In genomic region chr2:36451512-36451911, GRCh38 we compare ENCODE assay signal across 11 cellular contexts.
DNase-seq lines count a peak whose midpoint lies in the region; ATAC-seq, FAIRE-seq and TF ChIP-seq lines count a peak whose summit lies in the region.
"Had no signal": no experiment of that assay in that cellular context is flagged by ENCODE, and none has a peak within 500 bp of the region (broad histone marks: within the 10 kb centered on the region; RNA-seq: fewer than 3 reads in every experiment).

No MANE protein-coding gene starts in this region.

- DNase-seq in NCI-H82 (lab: John Stamatoyannopoulos, UW), result peak; percentile 44
- no peak for DNase-seq in NCI-H82 treated with DMSO at 0.1 percent for 48 hours (lab: John Stamatoyannopoulos, UW; ENCODE audit: unreplicated experiment)
- no peak for DNase-seq in mammary epithelial cell
- DNase-seq in keratinocyte (ENCODE audit: low read depth, low spot score), result no peak
- DNase-seq in vagina (ENCODE audit: extremely low spot score in 2 of 2), result no peak
- DNase-seq in MM.1S, result no peak
- no peak for DNase-seq in activated CD8-positive, alpha-beta T cell treated with anti-CD3 and anti-CD28 coated beads, Interleukin-2, amount 10 ng/mL, durations not matched to agents 7 days and 5 days
- DNase-seq in activated CD8-positive, alpha-beta memory T cell treated with anti-CD3 and anti-CD28 coated beads, Interleukin-2, amount 10 ng/mL, durations not matched to agents 7 days and 5 days, result no peak
- DNase-seq: amygdala, NCI-H510A had no signal

- no peaks in the 10 kb centered on the region for H3K9me2 ChIP-seq in MM.1S (replicated peaks; ENCODE audit: insufficient read depth, low read length)

- no peaks in the 10 kb centered on the region for H3K36me3 Mint-ChIP-seq in activated CD8-positive, alpha-beta T cell treated with anti-CD3 and anti-CD28 coated beads, Interleukin-2, amount 10 ng/mL, durations not matched to agents 7 days and 5 days (ENCODE audit: low read depth)
- no peaks in the 10 kb centered on the region for H3K36me3 Mint-ChIP-seq in activated CD8-positive, alpha-beta memory T cell treated with anti-CD3 and anti-CD28 coated beads, Interleukin-2, amount 10 ng/mL, durations not matched to agents 7 days and 5 days

- H3K9me3 Mint-ChIP-seq in activated CD8-positive, alpha-beta T cell treated with anti-CD3 and anti-CD28 coated beads, Interleukin-2, amount 10 ng/mL, durations not matched to agents 7 days and 5 days (ENCODE audit: insufficient read depth), result no peaks in the 10 kb centered on the region
- no peaks in the 10 kb centered on the region for H3K9me3 Mint-ChIP-seq in activated CD8-positive, alpha-beta memory T cell treated with anti-CD3 and anti-CD28 coated beads, Interleukin-2, amount 10 ng/mL, durations not matched to agents 7 days and 5 days (ENCODE audit: low read depth)

- FAIRE-seq in keratinocyte (lab: Jason Lieb, UNC), result no peak
- FAIRE-seq: A204.1 had no signal

- H3F3A ChIP-seq in MM.1S (ENCODE audit: insufficient read depth, low read length), result no peaks in the 10 kb centered on the region

- TF ChIP-seq CTCF in mammary epithelial cell (conservative IDR thresholded peaks at IDR 0.05 in 1 of 2, IDR thresholded peaks at IDR 0.05 in 1 of 2; ENCODE audit: extremely low read depth in 1 of 2, insufficient read depth in 1 of 2, low read depth in 1 of 2, low read length in 2 of 2), result no peak
- TF ChIP-seq CTCF in keratinocyte (optimal IDR thresholded peaks at IDR 0.05 in 1 of 3, IDR thresholded peaks at IDR 0.05 in 1 of 3, conservative IDR thresholded peaks at IDR 0.05 in 1 of 3; ENCODE audit: extremely low read depth in 1 of 3, insufficient read depth in 2 of 3, low read length in 3 of 3), result no peak
- TF ChIP-seq CTCF in vagina (IDR thresholded peaks at IDR 0.05), result no peak
- TF ChIP-seq CTCF in MM.1S (IDR thresholded peaks at IDR 0.05; ENCODE audit: low read length), result no peak

- H2AFZ ChIP-seq in mammary epithelial cell (ENCODE audit: low read depth, low read length) (no peak overlapping the region), keratinocyte (ENCODE audit: control insufficient read depth, low read length) (no peak overlapping the region), MM.1S (ENCODE audit: low read length) (no peak overlapping the region)

- no peak for TF ChIP-seq POLR2A in vagina (IDR thresholded peaks at IDR 0.05)

- no peak overlapping the region for H3K4me3 Mint-ChIP-seq in activated CD8-positive, alpha-beta T cell treated with anti-CD3 and anti-CD28 coated beads, Interleukin-2, amount 10 ng/mL, durations not matched to agents 7 days and 5 days
- H3K4me3 Mint-ChIP-seq in activated CD8-positive, alpha-beta memory T cell treated with anti-CD3 and anti-CD28 coated beads, Interleukin-2, amount 10 ng/mL, durations not matched to agents 7 days and 5 days, result no peak overlapping the region

- H4K20me1 ChIP-seq in mammary epithelial cell (ENCODE audit: insufficient read depth, low read length) (no peaks in the 10 kb centered on the region), keratinocyte (ENCODE audit: control insufficient read depth, extremely low read depth, insufficient read depth, low read length) (no peaks in the 10 kb centered on the region), MM.1S (ENCODE audit: insufficient read depth, low read length) (no peaks in the 10 kb centered on the region)

- CTCF ChIA-PET in mammary epithelial cell (lab: Charles Lee; ENCODE audit: low non-redundant PET), result interaction anchor here (0.6 kb wide), 1 partner anchor 99 kb away, joined by 6 read pairs; no protein-coding TSS in a partner anchor
- CTCF ChIA-PET in activated CD8-positive, alpha-beta T cell treated with anti-CD3 and anti-CD28 coated beads, Interleukin-2, amount 10 ng/mL, durations not matched to agents 7 days and 5 days (lab: Charles Lee), result no interaction called here
- CTCF ChIA-PET in activated CD8-positive, alpha-beta memory T cell treated with anti-CD3 and anti-CD28 coated beads, Interleukin-2, amount 10 ng/mL, durations not matched to agents 7 days and 5 days (lab: Charles Lee), result no interaction called here

- 96% methylated on average over 3 of the region's 5 CpGs for WGBS in mammary epithelial cell (ENCODE audit: low coverage, missing lambda C conversion rate)

- H3K4me1 ChIP-seq in mammary epithelial cell (ENCODE audit: insufficient read depth, low read length) (peaks cover 44% of the 10 kb centered on the region), keratinocyte (ENCODE audit: control insufficient read depth, extremely low read depth, insufficient read depth, low read length) (peaks cover 29% of the 10 kb centered on the region), vagina (peaks cover 38% of the 10 kb centered on the region), MM.1S (ENCODE audit: low read length) (no peaks in the 10 kb centered on the region)

- dilution Hi-C loops in mammary epithelial cell (cut with HindIII; ENCODE audit: low sequenced_read_pairs), result no loop called here
- dilution Hi-C loops in keratinocyte (cut with MboI; ENCODE audit: extremely low pct_ligation_motif_present, low sequenced_read_pairs), result no loop called here

- no TSS peak for BruUV-seq in mammary epithelial cell (replicated peaks; lab: Mats Ljungman, UMichigan)

- no peak overlapping the region for H3K4me2 ChIP-seq in mammary epithelial cell (ENCODE audit: insufficient read depth, low read depth, low read length)
- H3K4me2 ChIP-seq in keratinocyte (ENCODE audit: control insufficient read depth, extremely low read depth, insufficient read depth, low read depth, low read length), result no peak overlapping the region
- H3K4me2 ChIP-seq in MM.1S (ENCODE audit: low read depth, low read length), result no peak overlapping the region

- ATAC-seq in activated CD8-positive, alpha-beta T cell treated with anti-CD3 and anti-CD28 coated beads, Interleukin-2, amount 10 ng/mL, durations not matched to agents 7 days and 5 days, result no peak
- no peak for ATAC-seq in activated CD8-positive, alpha-beta memory T cell treated with anti-CD3 and anti-CD28 coated beads, Interleukin-2, amount 10 ng/mL, durations not matched to agents 7 days and 5 days

- intact Hi-C loops in mammary epithelial cell (cut with micrococcal nuclease) (no loop called here), vagina (cut with DNase I) (loop anchor here (10.0 kb wide), 1 partner anchor 97 kb away; the partner anchor contains the start of gene CRIM1)

- H3K9ac ChIP-seq in mammary epithelial cell (ENCODE audit: insufficient read depth, low read length), result no peak overlapping the region
- H3K9ac ChIP-seq in keratinocyte (ENCODE audit: control insufficient read depth, extremely low read depth, insufficient read depth, low read length), result no peak overlapping the region
- no peak overlapping the region for H3K9ac ChIP-seq in MM.1S (ENCODE audit: low read length)

- peaks cover 28% of the 10 kb centered on the region for H3K36me3 ChIP-seq in mammary epithelial cell (ENCODE audit: insufficient read depth, low read length)
- peaks cover 24 to 35% of the 10 kb centered on the region in 2 experiments for H3K36me3 ChIP-seq in keratinocyte (ENCODE audit: control insufficient read depth in 2 of 2, extremely low read depth in 1 of 2, insufficient read depth in 2 of 2, low read length in 2 of 2)
- H3K36me3 ChIP-seq in vagina, result peaks cover 0 to 5% of the 10 kb centered on the region in 2 donors
- no peaks in the 10 kb centered on the region for H3K36me3 ChIP-seq in MM.1S (replicated peaks; ENCODE audit: insufficient read depth, low read length)

- H3K27me3 Mint-ChIP-seq in activated CD8-positive, alpha-beta T cell treated with anti-CD3 and anti-CD28 coated beads, Interleukin-2, amount 10 ng/mL, durations not matched to agents 7 days and 5 days (ENCODE audit: low read depth), result no peaks in the 10 kb centered on the region
- no peaks in the 10 kb centered on the region for H3K27me3 Mint-ChIP-seq in activated CD8-positive, alpha-beta memory T cell treated with anti-CD3 and anti-CD28 coated beads, Interleukin-2, amount 10 ng/mL, durations not matched to agents 7 days and 5 days

- in situ Hi-C loops in mammary epithelial cell (cut with MboI; ENCODE audit: low sequenced_read_pairs in 2 of 2), result loop anchor here (10.0 kb wide), 2 partner anchors 87 to 97 kb away; partner anchors contain the start of gene CRIM1 (in 1 of the 2)

- H3K79me2 ChIP-seq in mammary epithelial cell (ENCODE audit: insufficient read depth, low read length) (peaks cover 64% of the 10 kb centered on the region), keratinocyte (ENCODE audit: control insufficient read depth, insufficient read depth, low read length) (peaks cover 61% of the 10 kb centered on the region), MM.1S (ENCODE audit: low read length) (no peaks in the 10 kb centered on the region)

- H3K4me1 Mint-ChIP-seq in activated CD8-positive, alpha-beta T cell treated with anti-CD3 and anti-CD28 coated beads, Interleukin-2, amount 10 ng/mL, durations not matched to agents 7 days and 5 days (ENCODE audit: low read depth), result no peaks in the 10 kb centered on the region
- H3K4me1 Mint-ChIP-seq in activated CD8-positive, alpha-beta memory T cell treated with anti-CD3 and anti-CD28 coated beads, Interleukin-2, amount 10 ng/mL, durations not matched to agents 7 days and 5 days, result no peaks in the 10 kb centered on the region

- H3K27me3 ChIP-seq in mammary epithelial cell (ENCODE audit: insufficient read depth, low read length) (no peaks in the 10 kb centered on the region), keratinocyte (ENCODE audit: control insufficient read depth, extremely low read depth, insufficient read depth, low read length) (no peaks in the 10 kb centered on the region), vagina (no peaks in the 10 kb centered on the region), MM.1S (replicated peaks; ENCODE audit: insufficient read depth, low read length) (no peaks in the 10 kb centered on the region)

- H3K9me3 ChIP-seq in mammary epithelial cell (replicated peaks; ENCODE audit: insufficient read depth, low read length) (no peaks in the 10 kb centered on the region), keratinocyte (ENCODE audit: control insufficient read depth, low read depth, low read length) (no peaks in the 10 kb centered on the region), vagina (no peaks in the 10 kb centered on the region), MM.1S (replicated peaks; ENCODE audit: insufficient read depth, low read length) (no peaks in the 10 kb centered on the region)

- H3K27ac Mint-ChIP-seq in activated CD8-positive, alpha-beta T cell treated with anti-CD3 and anti-CD28 coated beads, Interleukin-2, amount 10 ng/mL, durations not matched to agents 7 days and 5 days, result no peak overlapping the region
- H3K27ac Mint-ChIP-seq in activated CD8-positive, alpha-beta memory T cell treated with anti-CD3 and anti-CD28 coated beads, Interleukin-2, amount 10 ng/mL, durations not matched to agents 7 days and 5 days, result no peak overlapping the region

- no peak overlapping the region for H3K4me3 ChIP-seq in mammary epithelial cell (replicated peaks in 1 of 3; ENCODE audit: insufficient read depth in 1 of 3, low read depth in 2 of 3, low read length in 3 of 3)
- no peak overlapping the region for H3K4me3 ChIP-seq in keratinocyte (ENCODE audit: control insufficient read depth in 2 of 3, extremely low read depth in 1 of 3, insufficient read depth in 2 of 3, low read depth in 1 of 3, low read length in 3 of 3)
- no peak overlapping the region for H3K4me3 ChIP-seq in vagina
- no peak overlapping the region for H3K4me3 ChIP-seq in MM.1S (ENCODE audit: low read length)

- peak overlapping the region; percentile 29 for H3K27ac ChIP-seq in mammary epithelial cell (ENCODE audit: insufficient read depth, low read depth, low read length)
- H3K27ac ChIP-seq in keratinocyte (ENCODE audit: control insufficient read depth, insufficient read depth, low read length), result peak overlapping the region; percentile 17
- H3K27ac ChIP-seq in vagina, result peak overlapping the region; percentile 36
- H3K27ac ChIP-seq in MM.1S (ENCODE audit: low read length), result no peak overlapping the region

- H3K9me1 ChIP-seq in keratinocyte (ENCODE audit: control insufficient read depth, extremely low read depth, insufficient read depth, low read length), result no peaks in the 10 kb centered on the region

- POLR2A ChIA-PET in activated CD8-positive, alpha-beta T cell treated with anti-CD3 and anti-CD28 coated beads, Interleukin-2, amount 10 ng/mL, durations not matched to agents 7 days and 5 days (lab: Charles Lee), result interaction anchor here (0.6 kb wide), 1 partner anchor 782 kb away, joined by 3 read pairs; no protein-coding TSS in a partner anchor
